14 cellular contexts compared by ENCODE assay signal in genomic region chr17:48601528-48602430, GRCh38. TPM values are rescaled to one million over a fixed set of nuclear protein-coding genes. Genes with fewer than 3 reads are reported as not detected.
DNase-seq lines count a peak whose midpoint lies in the region; ATAC-seq and TF ChIP-seq lines count a peak whose summit lies in the region.
"Had no signal": no experiment of that assay in that cellular context is flagged by ENCODE, and none has a peak within 500 bp of the region (broad histone marks: within the 10 kb centered on the region; RNA-seq: fewer than 3 reads in every experiment).

No MANE protein-coding gene starts in this region.

- 24 to 26% (median 24%) methylated on average over 35 of the region's 35 CpGs for WGBS in psoas muscle, 3 donors

- DNase-seq in ELF-1 (ENCODE audit: low read depth, low spot score) (peak; percentile 68), NT2/D1 (ENCODE audit: low read depth, low spot score) (no peak), epithelial cell of proximal tubule (ENCODE audit: low read depth) (no peak), psoas muscle (no peak), DMS114 treated with DMSO at 0.1 percent for 48 hours (lab: John Stamatoyannopoulos, UW; ENCODE audit: unreplicated experiment) (no peak), NCI-H1092 (lab: John Stamatoyannopoulos, UW) (no peak)
- DNase-seq in stimulated activated naive CD4-positive, alpha-beta T cell (lab: John Stamatoyannopoulos, UW) = no peak
- DNase-seq: NCI-H2029 had no signal

- intact Hi-C loops in psoas muscle (cut with DNase I) = no loop called here

- H3K9me3 ChIP-seq in NT2/D1 (ENCODE audit: insufficient read depth, low read length) (no peaks in the 10 kb centered on the region), psoas muscle (no peaks in the 10 kb centered on the region)
- H3K9me3 ChIP-seq: adrenal gland, gastroesophageal sphincter had no signal

- H3K4me1 ChIP-seq in NT2/D1 (ENCODE audit: insufficient read depth, insufficient read length) (peaks cover 9% of the 10 kb centered on the region), psoas muscle (peaks cover 10% of the 10 kb centered on the region)

- peak overlapping the region; percentile 6 for H3K9ac ChIP-seq in NT2/D1 (ENCODE audit: insufficient read length, low read depth)

- H3K36me3 ChIP-seq in NT2/D1 (ENCODE audit: insufficient read depth, insufficient read length, low read length) (no peaks in the 10 kb centered on the region), psoas muscle (ENCODE audit: insufficient read depth in 1 of 2, low read depth in 1 of 2) (no peaks in the 10 kb centered on the region)
- H3K36me3 ChIP-seq: adrenal gland, gastroesophageal sphincter had no signal

- no peak for TF ChIP-seq CTCF in epithelial cell of proximal tubule (conservative IDR thresholded peaks at IDR 0.05; ENCODE audit: low read depth, low read length)
- no peak for TF ChIP-seq CTCF in psoas muscle (IDR thresholded peaks at IDR 0.05)

- H3K4me3 ChIP-seq in NT2/D1 (ENCODE audit: insufficient read length, low read depth) = no peak overlapping the region
- peak overlapping the region; percentile 74 for H3K4me3 ChIP-seq in epithelial cell of proximal tubule (ENCODE audit: low read depth, low read length)
- peak overlapping the region; percentile 59 for H3K4me3 ChIP-seq in psoas muscle
- H3K4me3 ChIP-seq: gastroesophageal sphincter had no signal

- H3K27me3 ChIP-seq in NT2/D1 (ENCODE audit: insufficient read depth, insufficient read length) = peaks cover 100% of the 10 kb centered on the region
- peaks cover 0 to 96% (median 48%) of the 10 kb centered on the region in 3 donors for H3K27me3 ChIP-seq in psoas muscle (ENCODE audit: insufficient read depth in 3 of 3, low read length in 2 of 3)
- H3K27me3 ChIP-seq: adrenal gland had no signal

- no peak overlapping the region for H3K27ac ChIP-seq in psoas muscle
- H3K27ac ChIP-seq: gastroesophageal sphincter had no signal

- no peak for ATAC-seq in psoas muscle
- no peak for ATAC-seq in GM19452 (IDR thresholded peaks at IDR 0.05; ENCODE audit: unreplicated experiment)

RNA-seq across cellular contexts. Expression of gene HOXB6, which starts 3.0 kb away (rescaled TPM):
- total RNA-seq in epithelial cell of proximal tubule = 42.9 and 55.6 TPM in 2 replicates
- 1 to 10 TPM in 2 of 4 donors, under 1 TPM in 2; 0.66 to 3.3 (median 1.2) TPM for total RNA-seq in psoas muscle
- polyA plus RNA-seq in psoas muscle = 1 to 10 TPM in 2 of 3 donors, under 1 TPM in 1; 0.80 to 1.6 (median 1.2) TPM

RNA-seq across cellular contexts. Expression of gene HOXB5, which starts 8.2 kb away (rescaled TPM):
- 2.8 and 5.5 TPM in 2 replicates for total RNA-seq in epithelial cell of proximal tubule
- under 1 TPM in 3 of 4 donors, not detected in 1; 0.17 to 0.71 (median 0.24) TPM for total RNA-seq in psoas muscle
- polyA plus RNA-seq in psoas muscle = under 1 TPM; 0.03 to 0.30 (median 0.17) TPM
- total RNA-seq: CD8-positive, alpha-beta T cell; left ventricle myocardium superior; osteoblast had no signal

RNA-seq across cellular contexts. Expression of gene HOXB7, which starts 9.0 kb away (rescaled TPM):
- total RNA-seq in epithelial cell of proximal tubule (24.9 and 26.0 TPM in 2 replicates), psoas muscle (1 to 10 TPM in 3 of 4 donors, under 1 TPM in 1; 0.85 to 2.0 (median 1.2) TPM)
- 1 to 10 TPM; 1.6 to 3.0 (median 2.8) TPM for polyA plus RNA-seq in psoas muscle

RNA-seq across cellular contexts. Expression of gene HOXB3, which starts 11.7 kb away (rescaled TPM):
- 22.6 and 49.9 TPM in 2 replicates for total RNA-seq in epithelial cell of proximal tubule
- total RNA-seq in psoas muscle = 1 to 10 TPM; 1.5 to 8.8 (median 1.9) TPM
- polyA plus RNA-seq in psoas muscle = 1 to 10 TPM in 2 of 3 donors, under 1 TPM in 1; 0.96 to 1.5 (median 1.4) TPM

RNA-seq across cellular contexts. Expression of gene HOXB8, which starts 13.3 kb away (rescaled TPM):
- 12.7 and 21.4 TPM in 2 replicates for total RNA-seq in epithelial cell of proximal tubule
- not detected for total RNA-seq in psoas muscle
- under 1 TPM; 0.05 to 0.10 (median 0.08) TPM for polyA plus RNA-seq in psoas muscle
- total RNA-seq: CD8-positive, alpha-beta T cell; left ventricle myocardium superior; osteoblast had no signal

Comparison
In these comparisons a context has a peak if more than half of its experiments do, and no peak if none do; other contexts are left out.
1. RNA of gene HOXB6, which starts 3.0 kb away (total RNA-seq): 42.9 to 55.6 TPM in epithelial cell of proximal tubule; 0.66 to 3.3 TPM in psoas muscle; every median in the first group is over 10 times any median in the second.